ENCODE assay signal across 9 cellular contexts in genomic region chr1:9770276-9770675, GRCh38.
"Had no signal": no experiment of that assay in that cellular context is flagged by ENCODE, and none has a peak within 500 bp of the region (broad histone marks: within the 10 kb centered on the region; RNA-seq: fewer than 3 reads in every experiment).

No MANE protein-coding gene starts in this region.

- H3K4me3 ChIP-seq: hepatocyte, lung had no signal

- ATAC-seq: activated T-cell treated with anti-CD3 and anti-CD28 coated beads, Interleukin-2, amount 50 U/mL, for 4 hours; stimulated activated naive B cell treated with anti-CD40 and anti-IgM and Interleukin-4, amounts not matched to agents 10 μg/mL and 1 μg/mL and 100 μg/mL, for 72 hours had no signal

- H3K27ac ChIP-seq: hepatocyte, VCaP had no signal

- H3K27me3 ChIP-seq: hepatocyte had no signal

- DNase-seq: activated CD4-positive, alpha-beta memory T cell treated with anti-CD3 and anti-CD28 coated beads for 36 hours; activated naive CD8-positive, alpha-beta T cell treated with anti-CD3 and anti-CD28 coated beads, Interleukin-2, amount 10 ng/mL, durations not matched to agents 7 days and 5 days; activated T-cell treated with anti-CD3 and anti-CD28 coated beads, Interleukin-2, amount 50 U/mL, for 4 hours; anterior cingulate cortex; nephron progenitor cell; stimulated activated naive B cell treated with anti-CD40 and anti-IgM and Interleukin-4, amounts not matched to agents 10 μg/mL and 1 μg/mL and 100 μg/mL, for 72 hours had no signal
